16 cellular contexts compared by ENCODE assay signal in genomic region chr2:70726947-70727725, GRCh38. TPM values are rescaled to one million over a fixed set of nuclear protein-coding genes. Genes with fewer than 3 reads are reported as not detected.
A peak's percentile ranks its signal among the peaks of the same experiment; 100 is the strongest.
DNase-seq lines count a peak whose midpoint lies in the region; ATAC-seq, FAIRE-seq and TF ChIP-seq lines count a peak whose summit lies in the region.
"Had no signal": no experiment of that assay in that cellular context is flagged by ENCODE, and none has a peak within 500 bp of the region (broad histone marks: within the 10 kb centered on the region; RNA-seq: fewer than 3 reads in every experiment).

No MANE protein-coding gene starts in this region.

- H3K36me3 ChIP-seq in keratinocyte (ENCODE audit: control insufficient read depth in 2 of 2, extremely low read depth in 1 of 2, insufficient read depth in 2 of 2, low read length in 2 of 2) = no peaks in the 10 kb centered on the region
- no peaks in the 10 kb centered on the region for H3K36me3 ChIP-seq in spleen
- H3K36me3 ChIP-seq: BE2C had no signal

- no peak for ATAC-seq in HG03521 (IDR thresholded peaks at IDR 0.05; ENCODE audit: unreplicated experiment)
- no peak for ATAC-seq in GM18867 (IDR thresholded peaks at IDR 0.05; ENCODE audit: unreplicated experiment)
- ATAC-seq: activated naive CD8-positive, alpha-beta T cell treated with anti-CD3 and anti-CD28 coated beads, Interleukin-2, amount 50 U/mL, for 24 hours had no signal

- DNase-seq in AG20443 (ENCODE audit: low spot score) (peak; percentile 53), HFFc6 (peak; percentile 42), astrocyte of the hippocampus (ENCODE audit: low read depth, low spot score) (peak; percentile 52), keratinocyte (ENCODE audit: low read depth, low spot score) (peak; percentile 38), spleen (no peak)
- DNase-seq in activated T-cell treated with anti-CD3 and anti-CD28 coated beads, Interleukin-2, amount 50 U/mL, for 1 hour = no peak
- DNase-seq: activated CD4-positive, alpha-beta T cell treated with anti-CD3 and anti-CD28 coated beads, Interleukin-2, amount 10 ng/mL, durations not matched to agents 7 days and 5 days; activated naive CD8-positive, alpha-beta T cell treated with anti-CD3 and anti-CD28 coated beads, Interleukin-2, amount 50 U/mL, for 24 hours; activated T-cell treated with anti-CD3 and anti-CD28 coated beads, Interleukin-2, amount 50 U/mL, for 24 hours; BE2C; NCI-H1694 treated with DMSO at 0.1 percent for 48 hours; SIG-M5 had no signal

- no peak for TF ChIP-seq POLR2A in spleen (IDR thresholded peaks at IDR 0.05)

- H3K36me3 Mint-ChIP-seq in HFFc6 (ENCODE audit: low read depth) = no peaks in the 10 kb centered on the region

- WGBS in spleen, 5 donors = 81 to 88% (median 85%) methylated on average over 11 of the region's 11 CpGs

- H3K27me3 Mint-ChIP-seq in HFFc6 (ENCODE audit: insufficient read depth) = peaks cover 14% of the 10 kb centered on the region
- H3K27me3 Mint-ChIP-seq: activated CD4-positive, alpha-beta T cell treated with anti-CD3 and anti-CD28 coated beads, Interleukin-2, amount 10 ng/mL, durations not matched to agents 7 days and 5 days; activated naive CD8-positive, alpha-beta T cell treated with anti-CD3 and anti-CD28 coated beads, Interleukin-2, amount 50 U/mL, for 24 hours; activated T-cell treated with anti-CD3 and anti-CD28 coated beads, Interleukin-2, amount 50 U/mL, for 24 hours had no signal

- no peak overlapping the region for H3K4me3 Mint-ChIP-seq in HFFc6
- H3K4me3 Mint-ChIP-seq: activated CD4-positive, alpha-beta T cell treated with anti-CD3 and anti-CD28 coated beads, Interleukin-2, amount 10 ng/mL, durations not matched to agents 7 days and 5 days; activated naive CD8-positive, alpha-beta T cell treated with anti-CD3 and anti-CD28 coated beads, Interleukin-2, amount 50 U/mL, for 24 hours; activated T-cell treated with anti-CD3 and anti-CD28 coated beads, Interleukin-2, amount 50 U/mL, for 24 hours had no signal

- no peaks in the 10 kb centered on the region for H4K20me1 ChIP-seq in keratinocyte (ENCODE audit: control insufficient read depth, extremely low read depth, insufficient read depth, low read length)

- peaks cover 2% of the 10 kb centered on the region for H3K27me3 ChIP-seq in keratinocyte (ENCODE audit: control insufficient read depth, extremely low read depth, insufficient read depth, low read length)
- no peaks in the 10 kb centered on the region for H3K27me3 ChIP-seq in spleen (replicated peaks in 1 of 7)
- H3K27me3 ChIP-seq: BE2C had no signal

- peak overlapping the region; percentile 7 for H3K4me2 ChIP-seq in keratinocyte (ENCODE audit: control insufficient read depth, extremely low read depth, insufficient read depth, low read depth, low read length)

- no peak overlapping the region for H3K27ac Mint-ChIP-seq in HFFc6
- H3K27ac Mint-ChIP-seq: activated CD4-positive, alpha-beta T cell treated with anti-CD3 and anti-CD28 coated beads, Interleukin-2, amount 10 ng/mL, durations not matched to agents 7 days and 5 days; activated naive CD8-positive, alpha-beta T cell treated with anti-CD3 and anti-CD28 coated beads, Interleukin-2, amount 50 U/mL, for 24 hours; activated T-cell treated with anti-CD3 and anti-CD28 coated beads, Interleukin-2, amount 50 U/mL, for 24 hours had no signal

- peak; percentile 88 for FAIRE-seq in keratinocyte (lab: Jason Lieb, UNC)

- H3K4me1 ChIP-seq in keratinocyte (ENCODE audit: control insufficient read depth, extremely low read depth, insufficient read depth, low read length) (peaks cover 6% of the 10 kb centered on the region), spleen (no peaks in the 10 kb centered on the region)
- H3K4me1 ChIP-seq: BE2C had no signal

- no peaks in the 10 kb centered on the region for H3K79me2 ChIP-seq in keratinocyte (ENCODE audit: control insufficient read depth, insufficient read depth, low read length)

- TF ChIP-seq CTCF in HFFc6 (IDR thresholded peaks at IDR 0.05) (no peak), keratinocyte (optimal IDR thresholded peaks at IDR 0.05 in 1 of 3, IDR thresholded peaks at IDR 0.05 in 1 of 3, conservative IDR thresholded peaks at IDR 0.05 in 1 of 3; ENCODE audit: extremely low read depth in 1 of 3, insufficient read depth in 2 of 3, low read length in 3 of 3) (no peak), spleen (IDR thresholded peaks at IDR 0.05 in 8 of 11, conservative IDR thresholded peaks at IDR 0.05 in 3 of 11) (no peak)

- H3K9me1 ChIP-seq in keratinocyte (ENCODE audit: control insufficient read depth, extremely low read depth, insufficient read depth, low read length) = no peaks in the 10 kb centered on the region

- H3K9me3 ChIP-seq in keratinocyte (ENCODE audit: control insufficient read depth, low read depth, low read length) = no peaks in the 10 kb centered on the region
- H3K9me3 ChIP-seq in spleen = no peaks in the 10 kb centered on the region
- H3K9me3 ChIP-seq: BE2C had no signal

- no peak overlapping the region for H2AFZ ChIP-seq in keratinocyte (ENCODE audit: control insufficient read depth, low read length)

- dilution Hi-C loops in keratinocyte (cut with MboI; ENCODE audit: extremely low pct_ligation_motif_present, low sequenced_read_pairs) = no loop called here

- no peaks in the 10 kb centered on the region for H3K9me3 Mint-ChIP-seq in HFFc6
- H3K9me3 Mint-ChIP-seq: activated CD4-positive, alpha-beta T cell treated with anti-CD3 and anti-CD28 coated beads, Interleukin-2, amount 10 ng/mL, durations not matched to agents 7 days and 5 days; activated naive CD8-positive, alpha-beta T cell treated with anti-CD3 and anti-CD28 coated beads, Interleukin-2, amount 50 U/mL, for 24 hours; activated T-cell treated with anti-CD3 and anti-CD28 coated beads, Interleukin-2, amount 50 U/mL, for 24 hours had no signal

- H3K4me3 ChIP-seq in keratinocyte (ENCODE audit: control insufficient read depth in 2 of 3, extremely low read depth in 1 of 3, insufficient read depth in 2 of 3, low read depth in 1 of 3, low read length in 3 of 3) = no peak overlapping the region
- H3K4me3 ChIP-seq in spleen = no peak overlapping the region
- H3K4me3 ChIP-seq: lung had no signal

- intact Hi-C loops in spleen (cut with DNase I; ENCODE audit: low total_unique reads) = no loop called here

- H3K9ac ChIP-seq in keratinocyte (ENCODE audit: control insufficient read depth, extremely low read depth, insufficient read depth, low read length) = no peak overlapping the region

- H3K4me1 Mint-ChIP-seq in HFFc6 (ENCODE audit: low read depth) = peaks cover 7% of the 10 kb centered on the region
- H3K4me1 Mint-ChIP-seq: activated CD4-positive, alpha-beta T cell treated with anti-CD3 and anti-CD28 coated beads, Interleukin-2, amount 10 ng/mL, durations not matched to agents 7 days and 5 days; activated naive CD8-positive, alpha-beta T cell treated with anti-CD3 and anti-CD28 coated beads, Interleukin-2, amount 50 U/mL, for 24 hours had no signal

- no peak overlapping the region for H3K27ac ChIP-seq in keratinocyte (ENCODE audit: control insufficient read depth, insufficient read depth, low read length)
- no peak overlapping the region for H3K27ac ChIP-seq in spleen
- H3K27ac ChIP-seq: HL-60 had no signal

RNA-seq across cellular contexts. Expression of gene ADD2, which starts 40.9 kb away (rescaled TPM):
- not detected for total RNA-seq in HFFc6 (2021; fragmentation: NEBNext Ultra II Directional; extraction: Animal tissue kit (Norgen Biotek cat#: 25700))
- polyA plus RNA-seq in keratinocyte = 0.05 to 0.19 TPM in 2 of 3 replicates, not detected in the other
- not detected for polyA plus RNA-seq in keratinocyte (2011; ENCODE audit: low read depth)
- polyA plus RNA-seq in keratinocyte (2011; cell fraction: cytosol; rRNA removed) = 0.06 and 0.13 TPM in 2 replicates
- polyA plus RNA-seq in keratinocyte (2011; cell fraction: nucleus; rRNA removed) = 0.07 and 0.14 TPM in 2 replicates
- 0.38 TPM in 1 of 2 replicates, not detected in the other for polyA plus RNA-seq in keratinocyte (2012; ENCODE audit: low replicate concordance)
- 0.13 to 0.98 TPM in 2 of 3 replicates, not detected in the other for polyA minus RNA-seq in keratinocyte
- not detected for polyA minus RNA-seq in keratinocyte (2011; cell fraction: cytosol; rRNA and poly(A)+ RNA removed)
- not detected in 2 replicates for polyA minus RNA-seq in keratinocyte (2011; cell fraction: nucleus; rRNA and poly(A)+ RNA removed)
- total RNA-seq in spleen = 1 to 10 TPM; 3.3 to 7.1 (median 4.2) TPM
- polyA plus RNA-seq in spleen = 1 to 10 TPM in 1 of 3 donors, under 1 TPM in 2; 0.47 to 1.8 (median 0.50) TPM

Comparison
In these comparisons a context has a peak if more than half of its experiments do, and no peak if none do; other contexts are left out.
1. DNase-seq: peak in AG20443 (single experiment), HFFc6 (single experiment), astrocyte of the hippocampus (single experiment) and keratinocyte (single experiment); none in activated T-cell treated with anti-CD3 and anti-CD28 coated beads, Interleukin-2, amount 50 U/mL, for 1 hour (single experiment) and spleen (single experiment).
2. RNA of gene ADD2, which starts 40.9 kb away (total RNA-seq): 3.3 to 7.1 TPM in spleen; not detected in HFFc6; every median in the first group is over 4 times any median in the second.